8 cellular contexts compared by ENCODE assay signal in the genomic region with DNA sequence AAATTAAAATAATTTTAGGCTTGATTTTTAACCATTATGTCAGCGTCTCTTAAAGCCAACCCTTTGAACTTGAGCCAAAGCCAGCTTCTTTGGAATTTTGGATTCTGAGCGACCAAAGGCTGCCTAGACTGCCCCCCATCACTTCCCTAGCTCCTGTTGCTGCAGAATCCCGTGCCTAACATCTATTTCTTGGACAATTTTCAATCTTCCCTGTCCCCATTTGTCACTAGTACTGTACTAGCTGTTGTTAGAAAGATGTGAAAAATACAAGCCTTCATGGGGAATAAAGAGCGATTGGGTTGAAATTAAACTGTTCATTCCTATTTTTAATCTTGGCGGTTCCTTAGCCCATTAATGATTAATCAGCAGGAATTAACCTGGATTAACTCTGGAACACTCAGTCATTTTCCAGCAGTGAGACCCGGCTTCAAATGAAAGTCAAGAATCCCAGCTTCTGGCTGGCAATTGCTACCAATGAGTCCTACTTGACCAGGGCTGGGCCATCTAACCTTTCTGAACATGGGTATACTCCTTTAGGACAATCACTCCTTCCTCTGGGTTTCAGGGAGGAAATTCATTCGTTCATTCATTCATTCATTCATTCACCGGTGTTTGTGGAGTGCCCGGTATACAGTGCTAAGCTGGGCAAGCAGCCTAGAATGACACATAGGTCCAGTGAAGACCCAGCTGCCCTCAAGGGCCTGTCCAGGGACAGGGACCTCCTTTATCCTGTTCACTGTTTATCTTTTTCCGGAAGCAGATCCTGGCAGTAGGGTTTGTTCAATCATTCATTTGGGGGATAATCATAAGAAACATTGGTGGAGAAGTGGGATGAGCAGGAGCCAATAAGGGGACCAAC. TPM values are rescaled to one million over a fixed set of nuclear protein-coding genes. Genes with fewer than 3 reads are reported as not detected.
A peak's percentile ranks its signal among the peaks of the same experiment; 100 is the strongest.
DNase-seq lines count a peak whose midpoint lies in the region; ATAC-seq and TF ChIP-seq lines count a peak whose summit lies in the region.

No MANE protein-coding gene starts in this region.

- POLR2A ChIA-PET in CD4-positive, alpha-beta T cell (lab: Charles Lee) = interaction anchor here (0.6 to 3.1 kb wide), 22 partner anchors 8 to 824 kb away, joined by 3 to 61 read pairs (median 7); partner anchors contain the start of genes BFSP1, DSTN, DZANK1 and KAT14
- POLR2A ChIA-PET in HCT116 (lab: Charles Lee) = interaction anchor here (1.1 to 2.1 kb wide), 7 partner anchors 8 to 214 kb away, joined by 3 to 9 read pairs (median 6); no protein-coding TSS in a partner anchor
- POLR2A ChIA-PET in naive thymus-derived CD4-positive, alpha-beta T cell (lab: Charles Lee) = interaction anchor here (0.8 to 2.1 kb wide), 10 partner anchors 73 to 883 kb away, joined by 3 to 16 read pairs (median 4); partner anchors contain the start of genes DSTN, KAT14, MGME1 and PET117

- TF ChIP-seq CTCF in CD4-positive, alpha-beta T cell (IDR thresholded peaks at IDR 0.05) = no peak
- TF ChIP-seq CTCF in HCT116 (IDR thresholded peaks at IDR 0.05 in 2 of 3, conservative IDR thresholded peaks at IDR 0.05 in 1 of 3; ENCODE audit: borderline replicate concordance in 1 of 3, insufficient read depth in 1 of 3, low read depth in 2 of 3, low read length in 2 of 3) = no peak
- TF ChIP-seq CTCF in brain (conservative IDR thresholded peaks at IDR 0.05) = no peak
- TF ChIP-seq CTCF in testis (IDR thresholded peaks at IDR 0.05) = no peak

- intact Hi-C loops in CD4-positive, alpha-beta T cell (cut with DNase I, micrococcal nuclease) = loop anchor here (2.0 to 10.0 kb wide), 10 partner anchors 71 to 1109 kb away; partner anchors contain the start of genes KAT14 (in 1 of the 2), KIF16B (in 1 of the 2), MGME1 (in 1 of the 2) and PET117 (in 1 of the 2)
- intact Hi-C loops in HCT116 (cut with micrococcal nuclease) = loop anchor here (2.0 kb wide), 1 partner anchor 159 kb away; no protein-coding TSS in a partner anchor
- intact Hi-C loops in naive thymus-derived CD4-positive, alpha-beta T cell (cut with micrococcal nuclease) = loop anchor here (2.0 to 10.0 kb wide), 8 partner anchors 71 to 1111 kb away; partner anchors contain the start of genes BFSP1 (in 2 of the 2), KAT14 (in 1 of the 2), KIF16B (in 1 of the 2) and PET117 (in 1 of the 2)
- intact Hi-C loops in testis (cut with DNase I; ENCODE audit: low total_unique reads) = loop anchor here (5.0 kb wide), 1 partner anchor 214 kb away; no protein-coding TSS in a partner anchor

- peaks cover 28% of the 10 kb centered on the region for H3K27me3 ChIP-seq in CD4-positive, alpha-beta T cell (ENCODE audit: control insufficient read depth, insufficient read depth, low read length)
- H3K27me3 ChIP-seq in HCT116 (ENCODE audit: insufficient read depth, low read length) (peaks cover 12% of the 10 kb centered on the region; the same call in 1 of the 2 replicates), testis (no peaks in the 10 kb centered on the region)
- peaks cover 0 to 4% of the 10 kb centered on the region in 2 donors for H3K27me3 ChIP-seq in naive thymus-derived CD4-positive, alpha-beta T cell (ENCODE audit: control insufficient read depth in 2 of 2, insufficient read depth in 2 of 2, low read length in 2 of 2)

- H3K36me3 Mint-ChIP-seq in CD4-positive, alpha-beta T cell (ENCODE audit: low read depth) = peaks cover 15% of the 10 kb centered on the region
- H3K36me3 Mint-ChIP-seq in brain = peaks cover 11% of the 10 kb centered on the region
- peaks cover 0 to 10% (median 0%) of the 10 kb centered on the region in 5 donors for H3K36me3 Mint-ChIP-seq in naive thymus-derived CD4-positive, alpha-beta T cell

- H3K4me3 Mint-ChIP-seq in CD4-positive, alpha-beta T cell = peak overlapping the region; percentile 93
- H3K4me3 Mint-ChIP-seq in brain = peak overlapping the region; percentile 83 to 90 (median 87)
- peak overlapping the region; percentile 71 to 93 (median 90) for H3K4me3 Mint-ChIP-seq in naive thymus-derived CD4-positive, alpha-beta T cell

- DNase-seq in CD4-positive, alpha-beta T cell = no peak
- DNase-seq in HCT116 (ENCODE audit: low read depth, low spot score) (no peak), medulla oblongata (ENCODE audit: extremely low spot score) (no peak), AG08396 (ENCODE audit: low spot score) (no peak), testis (no peak), iPS-NIHi11 (ENCODE audit: low spot score) (no peak)
- DNase-seq in naive thymus-derived CD4-positive, alpha-beta T cell = no peak

- BruUV-seq in HCT116 (replicated peaks; lab: Mats Ljungman, UMichigan) = no TSS peak

- H3K27ac Mint-ChIP-seq in CD4-positive, alpha-beta T cell = peak overlapping the region; percentile 31
- peak overlapping the region in 1 of 5 experiments; percentile 38 for H3K27ac Mint-ChIP-seq in brain
- peak overlapping the region in 4 of 9 donors; percentile 27 to 86 (median 50) for H3K27ac Mint-ChIP-seq in naive thymus-derived CD4-positive, alpha-beta T cell

- 70 to 77% methylated on average over 10 of the region's 10 CpGs for WGBS in testis, 2 donors

- no peaks in the 10 kb centered on the region for H3K9me2 ChIP-seq in HCT116 (ENCODE audit: insufficient read depth)

- no peak for ATAC-seq in CD4-positive, alpha-beta T cell (ENCODE audit: poor library complexity)
- ATAC-seq in HCT116 = no peak
- ATAC-seq in naive thymus-derived CD4-positive, alpha-beta T cell = no peak

- H3K36me3 ChIP-seq in HCT116 (ENCODE audit: control insufficient read depth in 1 of 2, insufficient read depth in 2 of 2, low read length in 2 of 2) = peaks cover 7 to 10% of the 10 kb centered on the region in 2 experiments; a peak in 2 of 4 replicates
- no peaks in the 10 kb centered on the region for H3K36me3 ChIP-seq in naive thymus-derived CD4-positive, alpha-beta T cell (ENCODE audit: control insufficient read depth in 2 of 3, insufficient read depth in 3 of 3, low read length in 3 of 3)
- no peaks in the 10 kb centered on the region for H3K36me3 ChIP-seq in testis (ENCODE audit: low read depth, missing control alignments)

- peaks cover 25% of the 10 kb centered on the region for H3K79me2 ChIP-seq in HCT116 (ENCODE audit: insufficient read depth, low read length)

- H3K4me1 ChIP-seq in HCT116 (ENCODE audit: control insufficient read depth in 1 of 2, insufficient read depth in 2 of 2, low read length in 2 of 2) (peaks cover 22 to 30% of the 10 kb centered on the region in 2 experiments), testis (peaks cover 16% of the 10 kb centered on the region)
- H3K4me1 ChIP-seq in naive thymus-derived CD4-positive, alpha-beta T cell (ENCODE audit: control insufficient read depth in 2 of 2, insufficient read depth in 2 of 2, low read length in 2 of 2) = peaks cover 0 to 18% of the 10 kb centered on the region in 2 donors

- H4K20me1 ChIP-seq in HCT116 (ENCODE audit: insufficient read depth) = no peaks in the 10 kb centered on the region

- no peak overlapping the region for H2AFZ ChIP-seq in HCT116 (ENCODE audit: low read depth, low read length, poor library complexity, severe bottlenecking)

- H3K27ac ChIP-seq in CD4-positive, alpha-beta T cell (ENCODE audit: low read depth, low read length) = no peak overlapping the region
- H3K27ac ChIP-seq in HCT116 (ENCODE audit: low read depth, low read length) (no peak overlapping the region), testis (no peak overlapping the region)
- no peak overlapping the region for H3K27ac ChIP-seq in naive thymus-derived CD4-positive, alpha-beta T cell (ENCODE audit: low read depth, low read length)

- no peaks in the 10 kb centered on the region for H3K9me3 ChIP-seq in CD4-positive, alpha-beta T cell (ENCODE audit: control insufficient read depth, low read length)
- H3K9me3 ChIP-seq in HCT116 (ENCODE audit: control insufficient read depth in 1 of 2, insufficient read depth in 1 of 2, low read depth in 1 of 2, low read length in 2 of 2) (no peaks in the 10 kb centered on the region), testis (no peaks in the 10 kb centered on the region)
- no peaks in the 10 kb centered on the region for H3K9me3 ChIP-seq in naive thymus-derived CD4-positive, alpha-beta T cell (ENCODE audit: control insufficient read depth in 2 of 3, low read length in 3 of 3)

- no peak for TF ChIP-seq RAD21 in HCT116 (IDR thresholded peaks at IDR 0.05; ENCODE audit: low read depth)

- H3K4me2 ChIP-seq in HCT116 (ENCODE audit: low read length) = peak overlapping the region; percentile 83; the same call in 1 of the 2 replicates

- H3K4me3 ChIP-seq in HCT116 (replicated peaks in 1 of 2; ENCODE audit: low read depth in 1 of 2, low read length in 2 of 2) (no peak overlapping the region; a peak in 1 of 4 replicates), testis (no peak overlapping the region)
- no peak overlapping the region for H3K4me3 ChIP-seq in naive thymus-derived CD4-positive, alpha-beta T cell (ENCODE audit: low read length)

- no peak for TF ChIP-seq POLR2A in HCT116 (IDR thresholded peaks at IDR 0.05; ENCODE audit: borderline replicate concordance, extremely low read depth, insufficient read depth, insufficient read length)
- no peak for TF ChIP-seq POLR2A in testis (IDR thresholded peaks at IDR 0.05)

- no peak overlapping the region for H3K9ac ChIP-seq in HCT116 (ENCODE audit: low read length)

- peaks cover 39% of the 10 kb centered on the region for H3K27me3 Mint-ChIP-seq in CD4-positive, alpha-beta T cell
- H3K27me3 Mint-ChIP-seq in brain = peaks cover 29% of the 10 kb centered on the region
- peaks cover 28 to 50% (median 43%) of the 10 kb centered on the region in 5 donors for H3K27me3 Mint-ChIP-seq in naive thymus-derived CD4-positive, alpha-beta T cell

- CTCF ChIA-PET in CD4-positive, alpha-beta T cell (lab: Charles Lee) = interaction anchor here (0.6 to 2.3 kb wide), 23 partner anchors 8 to 604 kb away, joined by 3 to 14 read pairs (median 5); partner anchors contain the start of genes BANF2, BFSP1, DSTN and MGME1
- CTCF ChIA-PET in HCT116 (lab: Charles Lee) = interaction anchor here (0.6 to 2.0 kb wide), 23 partner anchors 8 to 256 kb away, joined by 3 to 18 read pairs (median 4); partner anchors contain the start of gene BANF2
- CTCF ChIA-PET in naive thymus-derived CD4-positive, alpha-beta T cell (lab: Charles Lee) = interaction anchor here (0.6 to 2.7 kb wide), 11 partner anchors 8 to 605 kb away, joined by 3 to 13 read pairs (median 4); partner anchors contain the start of genes DSTN and ZNF133

- RAD21 ChIA-PET in HCT116 (lab: Charles Lee; ENCODE audit: low non-redundant PET in 1 of 2, low total read pairs in 2 of 2, uncharacterized antibody in 2 of 2, unreplicated experiment in 2 of 2) = interaction anchor here (0.9 to 1.2 kb wide), 2 partner anchors 215 to 255 kb away, joined by 4 read pairs; no protein-coding TSS in a partner anchor

- no peaks in the 10 kb centered on the region for H3K9me3 Mint-ChIP-seq in CD4-positive, alpha-beta T cell
- H3K9me3 Mint-ChIP-seq in brain = peaks cover 5 to 17% (median 14%) of the 10 kb centered on the region in 5 experiments
- H3K9me3 Mint-ChIP-seq in naive thymus-derived CD4-positive, alpha-beta T cell = peaks cover 0 to 2% (median 0%) of the 10 kb centered on the region in 11 donors

- peaks cover 26% of the 10 kb centered on the region for H3K4me1 Mint-ChIP-seq in CD4-positive, alpha-beta T cell (ENCODE audit: low read depth)
- H3K4me1 Mint-ChIP-seq in brain = peaks cover 27% of the 10 kb centered on the region
- H3K4me1 Mint-ChIP-seq in naive thymus-derived CD4-positive, alpha-beta T cell = peaks cover 18 to 24% (median 22%) of the 10 kb centered on the region in 7 donors

RNA-seq across cellular contexts. Expression of gene RRBP1, which starts 1.4 kb away (rescaled TPM):
- total RNA-seq in CD4-positive, alpha-beta T cell = 10 to 100 TPM; 26.4 to 27.2 TPM
- total RNA-seq in HCT116 (2021; ENCODE audit: unreplicated experiment) (123 TPM), testis (100 to 1,000 TPM; 144 to 146 TPM)
- 90.7 and 95.8 TPM in 2 replicates for polyA plus RNA-seq in HCT116 (2012)
- polyA plus RNA-seq in brain (ENCODE audit: insufficient read depth, low read depth, low replicate concordance) (33.7 TPM), testis (ENCODE audit: insufficient read depth, low read depth, low replicate concordance) (93.8 TPM)
- total RNA-seq in naive thymus-derived CD4-positive, alpha-beta T cell = 10 to 100 TPM; 27.8 to 73.9 (median 29.1) TPM
- 10 to 100 TPM in 1 of 2 donors, 1 to 10 TPM in 1; 4.1 to 11.1 TPM for polyA plus RNA-seq in naive thymus-derived CD4-positive, alpha-beta T cell

RNA-seq across cellular contexts. Expression of gene BANF2, which starts 16.3 kb away (rescaled TPM):
- total RNA-seq in CD4-positive, alpha-beta T cell = not detected
- not detected for total RNA-seq in HCT116 (2021; ENCODE audit: unreplicated experiment)
- polyA plus RNA-seq in HCT116 (2012) = not detected in 2 replicates
- polyA plus RNA-seq in brain (ENCODE audit: insufficient read depth, low read depth, low replicate concordance) = not detected
- not detected for total RNA-seq in naive thymus-derived CD4-positive, alpha-beta T cell
- not detected for polyA plus RNA-seq in naive thymus-derived CD4-positive, alpha-beta T cell
- 10 to 100 TPM; 29.5 to 60.2 TPM for total RNA-seq in testis
- 133 TPM for polyA plus RNA-seq in testis (ENCODE audit: insufficient read depth, low read depth, low replicate concordance)

Comparison
In these comparisons a context has a peak if more than half of its experiments do, and no peak if none do; other contexts are left out.
1. RNA of gene BANF2, which starts 16.3 kb away (total RNA-seq): 29.5 to 60.2 TPM in testis; not detected in CD4-positive, alpha-beta T cell, not detected in HCT116 (single experiment) and not detected in naive thymus-derived CD4-positive, alpha-beta T cell; every median in the first group is over 10 times any median in the second.
2. Peak in every context shown above with its lines, with median percentiles within 50 percentile points of each other: H3K4me3 Mint-ChIP-seq.